Comparison of ENCODE assay signal across 8 cellular contexts in genomic region chr3:185934726-185935464, GRCh38. TPM values are rescaled to one million over a fixed set of nuclear protein-coding genes. Genes with fewer than 3 reads are reported as not detected.
A peak's percentile ranks its signal among the peaks of the same experiment; 100 is the strongest.
DNase-seq lines count a peak whose midpoint lies in the region; ATAC-seq and TF ChIP-seq lines count a peak whose summit lies in the region.

No MANE protein-coding gene starts in this region.

- ATAC-seq in GM21576 (IDR thresholded peaks at IDR 0.05; ENCODE audit: unreplicated experiment) (no peak), HG03095 (IDR thresholded peaks at IDR 0.05; ENCODE audit: unreplicated experiment) (no peak)

- H3K9ac ChIP-seq in HUES48 (ENCODE audit: low read depth, low read length) (peak overlapping the region; percentile 100), mucosa of stomach (ENCODE audit: low read length) (peak overlapping the region; percentile 30)

- no peak overlapping the region for H3K27ac ChIP-seq in AG04450 (ENCODE audit: low read depth, low read length)
- H3K27ac ChIP-seq in HUES48 (ENCODE audit: low read depth, low read length): no peak overlapping the region
- H3K27ac ChIP-seq in brain microvascular endothelial cell: no peak overlapping the region

- POLR2A ChIA-PET in AG04450 (lab: Yijun Ruan, JAX): no interaction called here

- H3K4me1 ChIP-seq in HUES48 (ENCODE audit: control insufficient read depth, insufficient read depth, low read length) (peaks cover 46% of the 10 kb centered on the region), mucosa of stomach (ENCODE audit: control insufficient read depth, insufficient read depth, low read length) (peaks cover 43% of the 10 kb centered on the region)

- H3K27me3 ChIP-seq in AG04450 (ENCODE audit: control insufficient read depth, insufficient read depth, low read length) (no peaks in the 10 kb centered on the region), HUES48 (ENCODE audit: control insufficient read depth, insufficient read depth, low read length) (no peaks in the 10 kb centered on the region), brain microvascular endothelial cell (replicated peaks) (no peaks in the 10 kb centered on the region), mucosa of stomach (ENCODE audit: control insufficient read depth, insufficient read depth, low read length) (no peaks in the 10 kb centered on the region)

- TF ChIP-seq CTCF in AG04450 (IDR thresholded peaks at IDR 0.05; ENCODE audit: low read depth, low read length): no peak
- no peak for TF ChIP-seq CTCF in brain microvascular endothelial cell (IDR thresholded peaks at IDR 0.05; ENCODE audit: low read depth, low read length, missing control alignments)

- H3K9me3 ChIP-seq in AG04450 (ENCODE audit: control insufficient read depth, insufficient read depth, low read length): no peaks in the 10 kb centered on the region; the same call in 1 of the 2 replicates
- H3K9me3 ChIP-seq in HUES48 (ENCODE audit: control insufficient read depth, insufficient read depth, low read length): no peaks in the 10 kb centered on the region
- H3K9me3 ChIP-seq in mucosa of stomach (ENCODE audit: control insufficient read depth, low read length): no peaks in the 10 kb centered on the region

- in situ Hi-C loops in brain microvascular endothelial cell (cut with HindIII; ENCODE audit: low pct_ligation_motif_present, low sequenced_read_pairs): no loop called here

- H3K36me3 ChIP-seq in HUES48 (ENCODE audit: control insufficient read depth, insufficient read depth, low read length) (peaks cover 25% of the 10 kb centered on the region), brain microvascular endothelial cell (replicated peaks) (peaks cover 12% of the 10 kb centered on the region), mucosa of stomach (ENCODE audit: control insufficient read depth, insufficient read depth, low read length) (no peaks in the 10 kb centered on the region)

- CTCF ChIA-PET in AG04450 (lab: Charles Lee): interaction anchor here (1.4 to 5.0 kb wide), 3 partner anchors 9 to 275 kb away, joined by 4 to 42 read pairs (median 14); no protein-coding TSS in a partner anchor

- DNase-seq in AG04450 (ENCODE audit: low read depth, low spot score) (no peak), brain microvascular endothelial cell (no peak), NCI-H187 treated with DMSO at 0.1 percent for 48 hours (lab: John Stamatoyannopoulos, UW) (no peak), NCI-H748 treated with DMSO at 0.1 percent for 48 hours (lab: John Stamatoyannopoulos, UW) (no peak)

- H3K4me3 ChIP-seq in AG04450 (ENCODE audit: low read depth, low read length) (peak overlapping the region; percentile 99), HUES48 (ENCODE audit: low read depth, low read length) (peak overlapping the region; percentile 99), brain microvascular endothelial cell (ENCODE audit: low read depth, low read length) (peak overlapping the region; percentile 100), mucosa of stomach (ENCODE audit: low read length) (no peak overlapping the region)

RNA-seq across cellular contexts. Expression of gene TRA2B, which starts 2.9 kb away (rescaled TPM):
- 170 and 216 TPM in 2 replicates for polyA plus RNA-seq in AG04450 (2011; rRNA removed)
- 237 and 264 TPM in 2 replicates for polyA minus RNA-seq in AG04450 (2011; rRNA and poly(A)+ RNA removed)
